10 cellular contexts compared by ENCODE assay signal in genomic region chr1:16978589-16979474, GRCh38. TPM values are rescaled to one million over a fixed set of nuclear protein-coding genes. Genes with fewer than 3 reads are reported as not detected.
A peak's percentile ranks its signal among the peaks of the same experiment; 100 is the strongest.
DNase-seq lines count a peak whose midpoint lies in the region; ATAC-seq, FAIRE-seq and TF ChIP-seq lines count a peak whose summit lies in the region.
"Had no signal": no experiment of that assay in that cellular context is flagged by ENCODE, and none has a peak within 500 bp of the region (broad histone marks: within the 10 kb centered on the region; RNA-seq: fewer than 3 reads in every experiment).

No MANE protein-coding gene starts in this region.

- H3K4me3 ChIP-seq in cardiac fibroblast (replicated peaks in 1 of 2; ENCODE audit: low read depth in 2 of 2, low read length in 2 of 2) (peak overlapping the region; percentile 78 to 82), keratinocyte (ENCODE audit: control insufficient read depth in 2 of 3, extremely low read depth in 1 of 3, insufficient read depth in 2 of 3, low read depth in 1 of 3, low read length in 3 of 3) (peak overlapping the region; percentile 54 to 77 (median 55)), stomach (peak overlapping the region; percentile 46 to 60 (median 48))

- H3K36me3 Mint-ChIP-seq in HFFc6 (ENCODE audit: low read depth), result no peaks in the 10 kb centered on the region

- H3K36me3 ChIP-seq in keratinocyte (ENCODE audit: control insufficient read depth in 2 of 2, extremely low read depth in 1 of 2, insufficient read depth in 2 of 2, low read length in 2 of 2) (peaks cover 8 to 17% of the 10 kb centered on the region in 2 experiments), stomach (no peaks in the 10 kb centered on the region)
- H3K36me3 ChIP-seq: adrenal gland, neutrophil had no signal

- no peak for TF ChIP-seq POLR2A in stomach (IDR thresholded peaks at IDR 0.05)

- H3K79me2 ChIP-seq in keratinocyte (ENCODE audit: control insufficient read depth, insufficient read depth, low read length), result peaks cover 25% of the 10 kb centered on the region

- peaks cover 46% of the 10 kb centered on the region for H3K4me1 Mint-ChIP-seq in HFFc6 (ENCODE audit: low read depth)

- H3K9me3 ChIP-seq in keratinocyte (ENCODE audit: control insufficient read depth, low read depth, low read length) (no peaks in the 10 kb centered on the region), stomach (no peaks in the 10 kb centered on the region)
- H3K9me3 ChIP-seq: adrenal gland, neutrophil had no signal

- peak overlapping the region; percentile 81 for H3K4me3 Mint-ChIP-seq in HFFc6

- 63 to 75% (median 64%) methylated on average over 13 to 19 of the region's 19 CpGs for WGBS in stomach, 5 donors

- peak overlapping the region; percentile 76 for H3K27ac Mint-ChIP-seq in HFFc6

- TF ChIP-seq EP300 in stomach (IDR thresholded peaks at IDR 0.05), result no peak

- ATAC-seq in HG03097 (IDR thresholded peaks at IDR 0.05; ENCODE audit: low FRiP score, unreplicated experiment) (no peak), HG03378 (IDR thresholded peaks at IDR 0.05; ENCODE audit: unreplicated experiment) (no peak)

- H3K27ac ChIP-seq in keratinocyte (ENCODE audit: control insufficient read depth, insufficient read depth, low read length) (peak overlapping the region; percentile 13), stomach (peak overlapping the region in 4 of 5 donors; percentile 41 to 83 (median 70))
- H3K27ac ChIP-seq: neutrophil had no signal

- H3K9me1 ChIP-seq in keratinocyte (ENCODE audit: control insufficient read depth, extremely low read depth, insufficient read depth, low read length), result no peaks in the 10 kb centered on the region

- H3K4me1 ChIP-seq in keratinocyte (ENCODE audit: control insufficient read depth, extremely low read depth, insufficient read depth, low read length) (peaks cover 32% of the 10 kb centered on the region), stomach (peaks cover 12 to 33% (median 18%) of the 10 kb centered on the region in 4 donors)
- H3K4me1 ChIP-seq: adrenal gland had no signal

- peaks cover 2% of the 10 kb centered on the region; the same call in 1 of the 2 replicates for H3K27me3 Mint-ChIP-seq in HFFc6 (ENCODE audit: insufficient read depth)

- H4K20me1 ChIP-seq in keratinocyte (ENCODE audit: control insufficient read depth, extremely low read depth, insufficient read depth, low read length), result no peaks in the 10 kb centered on the region

- peak overlapping the region; percentile 75 for H3K9ac ChIP-seq in keratinocyte (ENCODE audit: control insufficient read depth, extremely low read depth, insufficient read depth, low read length)

- dilution Hi-C loops in keratinocyte (cut with MboI; ENCODE audit: extremely low pct_ligation_motif_present, low sequenced_read_pairs), result no loop called here

- no peak for FAIRE-seq in keratinocyte (lab: Jason Lieb, UNC)

- DNase-seq in HFFc6, result peak; percentile 81
- peak; percentile 84 to 95 for DNase-seq in cardiac fibroblast (ENCODE audit: low read depth in 2 of 2)
- no peak for DNase-seq in keratinocyte (ENCODE audit: low read depth, low spot score)
- no peak for DNase-seq in stomach
- DNase-seq in NCI-H187 (lab: John Stamatoyannopoulos, UW), result no peak
- DNase-seq in activated CD4-positive, alpha-beta T cell treated with anti-CD3 and anti-CD28 coated beads for 48 hours, result no peak

- TF ChIP-seq CTCF in HFFc6 (IDR thresholded peaks at IDR 0.05), result no peak
- TF ChIP-seq CTCF in cardiac fibroblast (IDR thresholded peaks at IDR 0.05; ENCODE audit: low read depth, low read length), result no peak
- TF ChIP-seq CTCF in keratinocyte (optimal IDR thresholded peaks at IDR 0.05 in 1 of 3, IDR thresholded peaks at IDR 0.05 in 1 of 3, conservative IDR thresholded peaks at IDR 0.05 in 1 of 3; ENCODE audit: extremely low read depth in 1 of 3, insufficient read depth in 2 of 3, low read length in 3 of 3), result no peak
- no peak for TF ChIP-seq CTCF in stomach (IDR thresholded peaks at IDR 0.05)

- H2AFZ ChIP-seq in keratinocyte (ENCODE audit: control insufficient read depth, low read length), result no peak overlapping the region

- intact Hi-C loops in stomach (cut with DNase I; ENCODE audit: low total_unique reads), result no loop called here

- peak overlapping the region; percentile 67 for H3K4me2 ChIP-seq in keratinocyte (ENCODE audit: control insufficient read depth, extremely low read depth, insufficient read depth, low read depth, low read length)

- no peaks in the 10 kb centered on the region for H3K9me3 Mint-ChIP-seq in HFFc6

- no peaks in the 10 kb centered on the region for H3K27me3 ChIP-seq in keratinocyte (ENCODE audit: control insufficient read depth, extremely low read depth, insufficient read depth, low read length)
- H3K27me3 ChIP-seq in stomach, result peaks cover 0 to 28% (median 14%) of the 10 kb centered on the region in 3 donors

RNA-seq across cellular contexts. Expression of gene MFAP2, which starts 1.6 kb away (rescaled TPM):
- total RNA-seq in HFFc6 (2021; fragmentation: NEBNext Ultra II Directional; extraction: Animal tissue kit (Norgen Biotek cat#: 25700)), result 10 to 100 TPM; 33.7 to 53.4 (median 47.5) TPM
- 34.6 to 75.1 TPM (median 69.6 TPM) in 3 replicates for polyA plus RNA-seq in keratinocyte
- 1.4 TPM for polyA plus RNA-seq in keratinocyte (2011; ENCODE audit: low read depth)
- polyA plus RNA-seq in keratinocyte (2011; cell fraction: cytosol; rRNA removed), result 48.6 and 72.5 TPM in 2 replicates
- 128 and 172 TPM in 2 replicates for polyA plus RNA-seq in keratinocyte (2011; cell fraction: nucleus; rRNA removed)
- polyA plus RNA-seq in keratinocyte (2012; ENCODE audit: low replicate concordance), result 19.2 and 71.2 TPM in 2 replicates
- 31.3 to 137 TPM (median 60.1 TPM) in 3 replicates for polyA minus RNA-seq in keratinocyte
- polyA minus RNA-seq in keratinocyte (2011; cell fraction: cytosol; rRNA and poly(A)+ RNA removed), result 84.8 TPM
- 39.6 and 43.4 TPM in 2 replicates for polyA minus RNA-seq in keratinocyte (2011; cell fraction: nucleus; rRNA and poly(A)+ RNA removed)
- 10 to 100 TPM in 1 of 5 donors, 1 to 10 TPM in 3, not detected in 1; 5.5 to 31.5 (median 9.3) TPM for total RNA-seq in stomach
- polyA plus RNA-seq in stomach, result 10 to 100 TPM in 1 of 3 donors, 1 to 10 TPM in 2; 2.7 to 10.8 (median 4.2) TPM

RNA-seq across cellular contexts. Expression of gene ATP13A2, which starts 32.9 kb away (rescaled TPM):
- total RNA-seq in HFFc6 (2021; fragmentation: NEBNext Ultra II Directional; extraction: Animal tissue kit (Norgen Biotek cat#: 25700)), result 10 to 100 TPM; 26.8 to 33.6 (median 29.4) TPM
- 19.7 to 56.4 TPM (median 36.3 TPM) in 3 replicates for polyA plus RNA-seq in keratinocyte
- polyA plus RNA-seq in keratinocyte (2011; ENCODE audit: low read depth), result 22.0 TPM
- 31.3 and 66.8 TPM in 2 replicates for polyA plus RNA-seq in keratinocyte (2011; cell fraction: cytosol; rRNA removed)
- polyA plus RNA-seq in keratinocyte (2011; cell fraction: nucleus; rRNA removed), result 92.9 and 134 TPM in 2 replicates
- polyA plus RNA-seq in keratinocyte (2012; ENCODE audit: low replicate concordance), result 46.3 and 103 TPM in 2 replicates
- polyA minus RNA-seq in keratinocyte, result 106 to 309 TPM (median 112 TPM) in 3 replicates
- polyA minus RNA-seq in keratinocyte (2011; cell fraction: cytosol; rRNA and poly(A)+ RNA removed), result 157 TPM
- polyA minus RNA-seq in keratinocyte (2011; cell fraction: nucleus; rRNA and poly(A)+ RNA removed), result 191 and 201 TPM in 2 replicates
- 100 to 1,000 TPM in 2 of 5 donors, 10 to 100 TPM in 3; 11.1 to 249 (median 42.6) TPM for total RNA-seq in stomach
- 10 to 100 TPM; 14.2 to 22.5 (median 19.9) TPM for polyA plus RNA-seq in stomach

RNA-seq across cellular contexts. Expression of gene CROCC, which starts 57.1 kb away (rescaled TPM):
- 10 to 100 TPM; 10.3 to 14.6 (median 12.5) TPM for total RNA-seq in HFFc6 (2021; fragmentation: NEBNext Ultra II Directional; extraction: Animal tissue kit (Norgen Biotek cat#: 25700))
- polyA plus RNA-seq in keratinocyte (5.4 to 11.0 TPM (median 8.2 TPM) in 3 replicates), stomach (10 to 100 TPM; 17.0 to 27.1 (median 26.2) TPM)
- polyA plus RNA-seq in keratinocyte (2011; ENCODE audit: low read depth), result 7.1 TPM
- 0.84 and 2.6 TPM in 2 replicates for polyA plus RNA-seq in keratinocyte (2011; cell fraction: cytosol; rRNA removed)
- 32.9 and 42.0 TPM in 2 replicates for polyA plus RNA-seq in keratinocyte (2011; cell fraction: nucleus; rRNA removed)
- 3.3 and 7.4 TPM in 2 replicates for polyA plus RNA-seq in keratinocyte (2012; ENCODE audit: low replicate concordance)
- polyA minus RNA-seq in keratinocyte, result 3.1 to 10.6 TPM (median 7.5 TPM) in 3 replicates
- polyA minus RNA-seq in keratinocyte (2011; cell fraction: cytosol; rRNA and poly(A)+ RNA removed), result 7.3 TPM
- polyA minus RNA-seq in keratinocyte (2011; cell fraction: nucleus; rRNA and poly(A)+ RNA removed), result 13.4 and 13.8 TPM in 2 replicates
- 100 to 1,000 TPM in 1 of 5 donors, 10 to 100 TPM in 4; 14.0 to 942 (median 49.1) TPM for total RNA-seq in stomach

Comparison
In these comparisons a context has a peak if more than half of its experiments do, and no peak if none do; other contexts are left out.
1. DNase-seq: peak in HFFc6 (single experiment) and cardiac fibroblast (2 of 2); none in keratinocyte (single experiment), stomach (single experiment), NCI-H187 (0 of 2) and activated CD4-positive, alpha-beta T cell treated with anti-CD3 and anti-CD28 coated beads for 48 hours (single experiment).
2. Peak in every context shown above with its lines, with median percentiles within 50 percentile points of each other: H3K4me3 ChIP-seq.